ENCODE assay signal across 8 cellular contexts in the genomic region with DNA sequence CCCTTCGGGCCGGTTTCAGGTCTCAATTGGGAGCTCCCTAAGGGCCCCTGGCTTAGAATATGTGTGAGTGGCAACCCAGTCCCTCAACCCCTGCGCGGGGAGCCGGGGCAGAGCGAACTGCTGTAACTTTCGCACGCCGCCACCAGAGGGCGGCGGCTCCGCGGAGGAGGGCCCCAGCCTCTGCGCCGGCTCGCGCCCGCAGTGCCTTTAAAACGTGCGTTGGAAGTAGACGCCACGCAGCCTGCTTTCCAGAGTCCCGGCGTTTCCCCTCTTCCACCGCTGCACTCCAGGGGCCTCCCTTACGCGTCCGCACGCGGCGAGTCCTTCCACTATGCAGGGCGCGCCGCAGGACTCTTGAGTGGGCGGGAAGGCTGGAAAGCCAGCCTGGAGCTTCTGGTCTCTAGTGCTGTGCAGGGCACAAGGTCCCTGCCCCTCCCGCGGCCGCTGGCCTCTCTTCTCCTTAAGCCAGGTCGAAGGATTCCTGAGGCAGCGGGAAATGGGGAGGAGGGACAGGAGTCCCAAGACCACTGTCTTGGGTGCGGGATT. TPM values are rescaled to one million over a fixed set of nuclear protein-coding genes. Genes with fewer than 3 reads are reported as not detected.
DNase-seq lines count a peak whose midpoint lies in the region; ATAC-seq and TF ChIP-seq lines count a peak whose summit lies in the region.

No MANE protein-coding gene starts in this region.

- no peaks in the 10 kb centered on the region for H3K36me3 Mint-ChIP-seq in GM23338 (ENCODE audit: low read depth)
- H3K36me3 Mint-ChIP-seq in activated naive CD4-positive, alpha-beta T cell treated with anti-CD3 and anti-CD28 coated beads, Interleukin-2, amount 10 ng/mL, durations not matched to agents 7 days and 5 days = no peaks in the 10 kb centered on the region
- H3K36me3 Mint-ChIP-seq in glutamatergic neuron (ENCODE audit: unreplicated experiment) = no peaks in the 10 kb centered on the region

- 10 to 12% methylated on average over 10 to 14 of the region's 41 CpGs for WGBS in thyroid gland, 2 donors

- in situ Hi-C loops in SK-MEL-5 (cut with HindIII; ENCODE audit: low pct_unique_long_range_greater_than_20kb, low sequenced_read_pairs) = loop anchor here (25.0 kb wide), 1 partner anchor 299 kb away; no protein-coding TSS in a partner anchor

- H3K27ac Mint-ChIP-seq in GM23338 (no peak overlapping the region), glutamatergic neuron (ENCODE audit: unreplicated experiment) (no peak overlapping the region)
- H3K27ac Mint-ChIP-seq in activated naive CD4-positive, alpha-beta T cell treated with anti-CD3 and anti-CD28 coated beads, Interleukin-2, amount 10 ng/mL, durations not matched to agents 7 days and 5 days = no peak overlapping the region

- DNase-seq in GM23338 (ENCODE audit: low spot score) (peak; percentile 90), LoVo (ENCODE audit: low spot score) (peak; percentile 89), SK-MEL-5 (ENCODE audit: low read depth, low spot score) (peak; percentile 71), glutamatergic neuron (peak; percentile 84), osteoblast (ENCODE audit: insufficient read length, low spot score, missing footprints) (peak; percentile 95), thyroid gland (peak; percentile 84)
- peak; percentile 79 for DNase-seq in activated naive CD4-positive, alpha-beta T cell treated with anti-CD3 and anti-CD28 coated beads, Interleukin-2, amount 10 ng/mL, durations not matched to agents 7 days and 5 days

- CTCF ChIA-PET in activated naive CD4-positive, alpha-beta T cell treated with anti-CD3 and anti-CD28 coated beads, Interleukin-2, amount 10 ng/mL, durations not matched to agents 7 days and 5 days (lab: Charles Lee) = interaction anchor here (0.6 to 4.3 kb wide), 12 partner anchors 10 to 443 kb away, joined by 3 to 27 read pairs (median 4); no protein-coding TSS in a partner anchor

- H3K9me3 ChIP-seq in DOHH2 (ENCODE audit: control insufficient read depth, insufficient read depth, low read length) (no peaks in the 10 kb centered on the region), osteoblast (ENCODE audit: low read depth, low read length) (no peaks in the 10 kb centered on the region), thyroid gland (no peaks in the 10 kb centered on the region)

- H4K20me1 ChIP-seq in DOHH2 (ENCODE audit: control insufficient read depth, insufficient read depth, low read depth, low read length) (no peaks in the 10 kb centered on the region), GM23338 (replicated peaks; ENCODE audit: insufficient read depth) (no peaks in the 10 kb centered on the region), osteoblast (ENCODE audit: insufficient read depth, low read length) (no peaks in the 10 kb centered on the region)

- peak overlapping the region; percentile 65 for H3K27ac ChIP-seq in DOHH2 (ENCODE audit: low read depth, low read length)
- no peak overlapping the region for H3K27ac ChIP-seq in GM23338 (ENCODE audit: low read depth)
- no peak overlapping the region for H3K27ac ChIP-seq in osteoblast (ENCODE audit: low read depth, low read length)
- H3K27ac ChIP-seq in thyroid gland = peak overlapping the region; percentile 63 to 71 (median 63)

- TF ChIP-seq CTCF in DOHH2 (IDR thresholded peaks at IDR 0.05; ENCODE audit: low read depth, low read length, poor library complexity, severe bottlenecking) (peak; percentile 82), GM23338 (conservative IDR thresholded peaks at IDR 0.05; ENCODE audit: low read depth in 2 of 2) (peak; percentile 76 to 83), glutamatergic neuron (IDR thresholded peaks at IDR 0.05; ENCODE audit: partially characterized antibody, unreplicated experiment) (peak; percentile 96), osteoblast (IDR thresholded peaks at IDR 0.05; ENCODE audit: extremely low read depth, low read depth, low read length) (peak; percentile 79), thyroid gland (IDR thresholded peaks at IDR 0.05) (peak; percentile 79 to 97 (median 87))

- no peaks in the 10 kb centered on the region for H3K9me2 ChIP-seq in DOHH2 (replicated peaks; ENCODE audit: control insufficient read depth, low read length)
- H3K9me2 ChIP-seq in GM23338 (ENCODE audit: insufficient read depth) = 0 out of 2 replicates have a peak, but pooled peaks cover 6% of the 10 kb centered on the region

- peak; percentile 97 for ATAC-seq in GM23338

- peak in 1 of 2 donors; percentile 63 for TF ChIP-seq POLR2A in thyroid gland (IDR thresholded peaks at IDR 0.05)

- H3K4me3 Mint-ChIP-seq in GM23338 = peak overlapping the region; percentile 68; the same call in 2 of the 3 replicates
- H3K4me3 Mint-ChIP-seq in activated naive CD4-positive, alpha-beta T cell treated with anti-CD3 and anti-CD28 coated beads, Interleukin-2, amount 10 ng/mL, durations not matched to agents 7 days and 5 days = no peak overlapping the region
- H3K4me3 Mint-ChIP-seq in glutamatergic neuron (ENCODE audit: unreplicated experiment) = peak overlapping the region; percentile 75

- H3K4me3 ChIP-seq in DOHH2 (ENCODE audit: low read length) = peak overlapping the region; percentile 79
- H3K4me3 ChIP-seq in GM23338 = peak overlapping the region; percentile 59
- peak overlapping the region; percentile 64 for H3K4me3 ChIP-seq in osteoblast (ENCODE audit: insufficient read depth, low read length)
- peak overlapping the region in 1 of 3 donors; percentile 18 for H3K4me3 ChIP-seq in thyroid gland (replicated peaks in 1 of 3)

- H3K27me3 ChIP-seq in DOHH2 (ENCODE audit: control insufficient read depth, low read length) (0 out of 2 replicates have a peak, but pooled peaks cover 3% of the 10 kb centered on the region), GM23338 (ENCODE audit: insufficient read depth) (peaks cover 2% of the 10 kb centered on the region; the same call in 1 of the 2 replicates), osteoblast (ENCODE audit: insufficient read depth, low read length) (peaks cover 17% of the 10 kb centered on the region), thyroid gland (no peaks in the 10 kb centered on the region)

- H3K79me2 ChIP-seq in DOHH2 (ENCODE audit: control insufficient read depth, low read length) = no peaks in the 10 kb centered on the region
- H3K79me2 ChIP-seq in GM23338 (replicated peaks; ENCODE audit: insufficient read depth) = no peaks in the 10 kb centered on the region
- H3K79me2 ChIP-seq in osteoblast (ENCODE audit: insufficient read depth, low read length) = no peaks in the 10 kb centered on the region

- H3K4me2 ChIP-seq in DOHH2 (ENCODE audit: low read length) = peak overlapping the region; percentile 96
- H3K4me2 ChIP-seq in GM23338 = peak overlapping the region; percentile 82
- H3K4me2 ChIP-seq in osteoblast (ENCODE audit: insufficient read depth, low read length) = peak overlapping the region; percentile 74

- intact Hi-C loops in thyroid gland (cut with DNase I) = loop anchor here (5.0 to 10.0 kb wide), 2 partner anchors 191 to 294 kb away; a partner anchor contains a TSS

- no peaks in the 10 kb centered on the region for H3K36me3 ChIP-seq in DOHH2 (ENCODE audit: control insufficient read depth, low read length)
- no peaks in the 10 kb centered on the region for H3K36me3 ChIP-seq in GM23338 (ENCODE audit: insufficient read depth)
- no peaks in the 10 kb centered on the region for H3K36me3 ChIP-seq in osteoblast (ENCODE audit: insufficient read depth, low read length)
- no peaks in the 10 kb centered on the region for H3K36me3 ChIP-seq in thyroid gland

- H2AFZ ChIP-seq in GM23338 = peak overlapping the region; percentile 99
- peak overlapping the region; percentile 98 for H2AFZ ChIP-seq in osteoblast (ENCODE audit: low read length)

- H3K4me1 Mint-ChIP-seq in GM23338 (peaks cover 13% of the 10 kb centered on the region; the same call in 2 of the 3 replicates), glutamatergic neuron (ENCODE audit: low read depth, unreplicated experiment) (peaks cover 8% of the 10 kb centered on the region)
- H3K4me1 Mint-ChIP-seq in activated naive CD4-positive, alpha-beta T cell treated with anti-CD3 and anti-CD28 coated beads, Interleukin-2, amount 10 ng/mL, durations not matched to agents 7 days and 5 days = no peaks in the 10 kb centered on the region

- H3K4me1 ChIP-seq in DOHH2 (ENCODE audit: control insufficient read depth, low read length) (peaks cover 32% of the 10 kb centered on the region), GM23338 (ENCODE audit: insufficient read depth) (peaks cover 13% of the 10 kb centered on the region; the same call in 1 of the 2 replicates), osteoblast (ENCODE audit: insufficient read depth, low read length) (peaks cover 9% of the 10 kb centered on the region), thyroid gland (peaks cover 11 to 22% of the 10 kb centered on the region in 2 donors)

- peaks cover under 1% of the 10 kb centered on the region; the same call in 1 of the 3 replicates for H3K9me3 Mint-ChIP-seq in GM23338
- no peaks in the 10 kb centered on the region for H3K9me3 Mint-ChIP-seq in activated naive CD4-positive, alpha-beta T cell treated with anti-CD3 and anti-CD28 coated beads, Interleukin-2, amount 10 ng/mL, durations not matched to agents 7 days and 5 days
- H3K9me3 Mint-ChIP-seq in glutamatergic neuron (ENCODE audit: unreplicated experiment) = peaks cover 5% of the 10 kb centered on the region

- peaks cover 11% of the 10 kb centered on the region for H3K27me3 Mint-ChIP-seq in GM23338 (ENCODE audit: insufficient read depth, low read depth, poor library complexity)
- peaks cover 63% of the 10 kb centered on the region for H3K27me3 Mint-ChIP-seq in activated naive CD4-positive, alpha-beta T cell treated with anti-CD3 and anti-CD28 coated beads, Interleukin-2, amount 10 ng/mL, durations not matched to agents 7 days and 5 days
- peaks cover 2% of the 10 kb centered on the region for H3K27me3 Mint-ChIP-seq in glutamatergic neuron (ENCODE audit: unreplicated experiment)

- H3F3A ChIP-seq in DOHH2 (ENCODE audit: control insufficient read depth, insufficient read depth) (peaks cover 4% of the 10 kb centered on the region; the same call in 1 of the 2 replicates), GM23338 (replicated peaks; ENCODE audit: low read depth) (0 out of 2 replicates have a peak, but pooled peaks cover 4% of the 10 kb centered on the region)

RNA-seq across cellular contexts. Expression of a gene that starts 23.7 kb away (rescaled TPM):
- total RNA-seq in GM23338 (2014; rRNA removed; shearing (Covaris generic)) = not detected in 2 replicates
- not detected in 2 replicates for polyA plus RNA-seq in GM23338 (2016; fragmentation: Nextera tagmentation; extraction: Ambion mirVana)
- total RNA-seq in SK-MEL-5 (2014; rRNA removed; shearing (Covaris generic)) = not detected in 2 replicates
- not detected in 2 replicates for polyA plus RNA-seq in SK-MEL-5 (2015; cell fraction: cytosol; rRNA removed)
- polyA plus RNA-seq in SK-MEL-5 (2015; cell fraction: nucleus; rRNA removed) = not detected in 2 replicates
- total RNA-seq in glutamatergic neuron (ENCODE audit: unreplicated experiment) = not detected
- total RNA-seq in osteoblast = not detected in 2 replicates
- total RNA-seq in thyroid gland = not detected

RNA-seq across cellular contexts. Expression of a gene that starts 38.2 kb away (rescaled TPM):
- total RNA-seq in GM23338 (2014; rRNA removed; shearing (Covaris generic)) = 0.17 and 0.19 TPM in 2 replicates
- not detected in 2 replicates for polyA plus RNA-seq in GM23338 (2016; fragmentation: Nextera tagmentation; extraction: Ambion mirVana)
- total RNA-seq in SK-MEL-5 (2014; rRNA removed; shearing (Covaris generic)) = 0.03 TPM in 1 of 2 replicates, not detected in the other
- polyA plus RNA-seq in SK-MEL-5 (2015; cell fraction: cytosol; rRNA removed) = 0.11 and 0.14 TPM in 2 replicates
- 0.39 TPM in 1 of 2 replicates, not detected in the other for polyA plus RNA-seq in SK-MEL-5 (2015; cell fraction: nucleus; rRNA removed)
- 4.0 TPM for total RNA-seq in glutamatergic neuron (ENCODE audit: unreplicated experiment)
- total RNA-seq in osteoblast = 0.29 and 0.36 TPM in 2 replicates
- 1 to 10 TPM in 1 of 4 donors, under 1 TPM in 3; 0.49 to 1.2 (median 0.85) TPM for total RNA-seq in thyroid gland

Comparison
In these comparisons a context has a peak if more than half of its experiments do, and no peak if none do; other contexts are left out.
1. H3K27ac ChIP-seq: peak in DOHH2 (single experiment) and thyroid gland (3 of 3); none in GM23338 (single experiment) and osteoblast (single experiment).
2. Peak in every context shown above with its lines, with median percentiles within 50 percentile points of each other: H3K4me2 ChIP-seq, CTCF ChIP-seq and DNase-seq.